In genomic region chr1:149792912-149793521, GRCh38 we compare ENCODE assay signal across 8 cellular contexts.
DNase-seq lines count a peak whose midpoint lies in the region; ATAC-seq, FAIRE-seq and TF ChIP-seq lines count a peak whose summit lies in the region.
"Not testable (repeated sequence)": the region's sequence is repeated elsewhere in the genome, so short reads cannot be mapped to it uniquely, and the experiment has no call there.

No MANE protein-coding gene starts in this region.

- in situ Hi-C loops in GM13977 (cut with MboI; ENCODE audit: low pct_unique_long_range_greater_than_20kb, low sequenced_read_pairs, unreplicated experiment); astrocyte of the cerebellum (cut with HindIII; ENCODE audit: low sequenced_read_pairs): not testable (repeated sequence)

- peak overlapping the region; percentile 41 for H3K4me3 ChIP-seq in astrocyte of the cerebellum (ENCODE audit: low read depth, low read length)
- H3K4me3 ChIP-seq in retinal pigment epithelial cell (ENCODE audit: low read length) = peak overlapping the region; percentile 52

- ATAC-seq in HG02870 (IDR thresholded peaks at IDR 0.05; ENCODE audit: unreplicated experiment) = peak; percentile 78

- peak; percentile 75 for DNase-seq in GM13977 (ENCODE audit: low spot score)
- peak; percentile 88 for DNase-seq in NCI-H146 (lab: John Stamatoyannopoulos, UW)
- DNase-seq in T1000 (lab: John Stamatoyannopoulos, UW) = peak; percentile 40
- not testable (repeated sequence) for DNase-seq in astrocyte of the cerebellum (ENCODE audit: low read depth); retinal pigment epithelial cell (ENCODE audit: low read depth)
- DNase-seq in hypothalamus (lab: John Stamatoyannopoulos, UW) = peak in 44 of 51 donors; percentile 2 to 69 (median 35)
- peak; percentile 60 for DNase-seq in urothelium cell line (ENCODE audit: low spot score)

- not testable (repeated sequence) for FAIRE-seq in urothelium cell line (lab: Jason Lieb, UNC)

- TF ChIP-seq CTCF in GM13977 (IDR thresholded peaks at IDR 0.05; ENCODE audit: extremely low read depth, insufficient read depth, missing control alignments) = peak; percentile 78
- peak; percentile 41 for TF ChIP-seq CTCF in astrocyte of the cerebellum (IDR thresholded peaks at IDR 0.05; ENCODE audit: low read depth, low read length, missing control alignments)
- peak; percentile 53 for TF ChIP-seq CTCF in retinal pigment epithelial cell (conservative IDR thresholded peaks at IDR 0.05; ENCODE audit: low read depth, low read length)
